14 cellular contexts compared by ENCODE assay signal in genomic region chr14:22339277-22339676, GRCh38.
DNase-seq lines count a peak whose midpoint lies in the region; ATAC-seq, FAIRE-seq and TF ChIP-seq lines count a peak whose summit lies in the region.
"Had no signal": no experiment of that assay in that cellular context is flagged by ENCODE, and none has a peak within 500 bp of the region (broad histone marks: within the 10 kb centered on the region; RNA-seq: fewer than 3 reads in every experiment).

No MANE protein-coding gene starts in this region.

- FAIRE-seq in H1 (lab: Jason Lieb, UNC): no peak

- H3K4me2 ChIP-seq in H1 (ENCODE audit: insufficient read depth in 1 of 2, low read depth in 2 of 2, low read length in 2 of 2): no peak overlapping the region
- H3K4me2 ChIP-seq: GM23338 had no signal

- no peak overlapping the region for H3K9ac ChIP-seq in H1 (replicated peaks in 1 of 4; ENCODE audit: extremely low read depth in 1 of 4, low read depth in 3 of 4, low read length in 3 of 4)

- H3K9me3 ChIP-seq in H1 (ENCODE audit: insufficient read depth in 2 of 2, low read depth in 1 of 2, low read length in 1 of 2) (peaks cover 7 to 11% of the 10 kb centered on the region in 2 experiments; a peak in 3 of 4 replicates), stomach (peaks cover 3 to 11% (median 7%) of the 10 kb centered on the region in 4 donors)

- H3K4me3 ChIP-seq in H1 (ENCODE audit: extremely low read depth in 1 of 4, insufficient read depth in 2 of 4, low read depth in 3 of 4, low read length in 4 of 4) (no peak overlapping the region), stomach (no peak overlapping the region)
- H3K4me3 ChIP-seq: GM23338 had no signal

- H3K4me3 Mint-ChIP-seq in Calu3 (ENCODE audit: low read depth, unreplicated experiment): no peak overlapping the region
- H3K4me3 Mint-ChIP-seq: GM23338 had no signal

- TF ChIP-seq POLR2A in H1 (IDR thresholded peaks at IDR 0.05; ENCODE audit: control extremely low read depth in 1 of 2, low read depth in 2 of 2, low read length in 2 of 2) (no peak), stomach (IDR thresholded peaks at IDR 0.05) (no peak)

- no peak overlapping the region for H2BK15ac ChIP-seq in H1 (ENCODE audit: low read length)

- H2BK120ac ChIP-seq in H1 (replicated peaks; ENCODE audit: low read depth, low read length): no peak overlapping the region

- no TSS peak for BruUV-seq in Calu3 (replicated peaks; lab: Mats Ljungman, UMichigan)

- POLR2A ChIA-PET in H1 (lab: Charles Lee; ENCODE audit: partially characterized antibody): no interaction called here

- no peak overlapping the region for H3K14ac ChIP-seq in H1 (ENCODE audit: insufficient read length)

- no peak overlapping the region for H4K8ac ChIP-seq in H1 (ENCODE audit: extremely low read depth, insufficient read depth, low read length)

- no peak overlapping the region for H2BK20ac ChIP-seq in H1 (ENCODE audit: low read length)

- 0 out of 2 replicates have a peak overlapping the region, but pooled peaks have one; percentile 42 for H3K18ac ChIP-seq in H1 (ENCODE audit: extremely low read depth, low read length)

- no peaks in the 10 kb centered on the region for H3K36me3 ChIP-seq in H1 (ENCODE audit: control insufficient read depth in 2 of 4, insufficient read depth in 4 of 4, low read length in 3 of 4)
- no peaks in the 10 kb centered on the region for H3K36me3 ChIP-seq in stomach
- H3K36me3 ChIP-seq: WERI-Rb-1 had no signal

- H3K36me3 Mint-ChIP-seq in Calu3 (ENCODE audit: insufficient read depth, unreplicated experiment): no peaks in the 10 kb centered on the region

- H3K23me2 ChIP-seq in H1 (ENCODE audit: low read depth, low read length): no peaks in the 10 kb centered on the region; the same call in 1 of the 2 replicates

- H3K27ac Mint-ChIP-seq in Calu3 (ENCODE audit: unreplicated experiment): no peak overlapping the region
- H3K27ac Mint-ChIP-seq: GM23338, progenitor cell of endocrine pancreas had no signal

- H2BK5ac ChIP-seq in H1 (ENCODE audit: low read depth, low read length): no peak overlapping the region

- peaks cover 39% of the 10 kb centered on the region for H3K4me1 Mint-ChIP-seq in Calu3 (ENCODE audit: low read depth, unreplicated experiment)

- no peaks in the 10 kb centered on the region for H3K79me1 ChIP-seq in H1 (ENCODE audit: low read depth, low read length)

- no peak overlapping the region for H2AFZ ChIP-seq in H1 (ENCODE audit: low read length)
- H2AFZ ChIP-seq: GM23338 had no signal

- H3K27me3 Mint-ChIP-seq in Calu3 (ENCODE audit: unreplicated experiment): no peaks in the 10 kb centered on the region
- H3K27me3 Mint-ChIP-seq: progenitor cell of endocrine pancreas had no signal

- H3K4ac ChIP-seq in H1 (replicated peaks; ENCODE audit: insufficient read length, low read depth, low read length): no peak overlapping the region

- CTCF ChIA-PET in H1 (lab: Charles Lee; ENCODE audit: partially characterized antibody): interaction anchor here (0.6 to 8.4 kb wide), 5 partner anchors 19 to 52 kb away, joined by 3 to 62 read pairs (median 3); no protein-coding TSS in a partner anchor
- CTCF ChIA-PET in Calu3 (lab: Charles Lee): interaction anchor here (1.5 kb wide), 1 partner anchor 19 kb away, joined by 4 read pairs; no protein-coding TSS in a partner anchor

- ATAC-seq in GM21381 (IDR thresholded peaks at IDR 0.05; ENCODE audit: unreplicated experiment): no peak
- ATAC-seq: GM23338 had no signal

- H3K79me2 ChIP-seq in H1 (ENCODE audit: control insufficient read depth in 1 of 2, insufficient read depth in 2 of 2, low read length in 2 of 2): no peaks in the 10 kb centered on the region

- H3K56ac ChIP-seq in H1 (replicated peaks; ENCODE audit: insufficient read length, low read depth, low read length): no peak overlapping the region

- H4K91ac ChIP-seq in H1 (replicated peaks; ENCODE audit: insufficient read length, low read length): no peak overlapping the region

- DNase-seq in LHCN-M2 (ENCODE audit: low read depth) (peak; percentile 40), H1 (ENCODE audit: low read depth in 1 of 2, low spot score in 2 of 2) (no peak), medulla oblongata (ENCODE audit: extremely low spot score) (peak; percentile 58), stomach (peak; percentile 46), HPDE6-E6E7 (ENCODE audit: extremely low spot score) (no peak), Calu3 (no peak)
- no peak for DNase-seq in activated effector memory CD4-positive, alpha-beta T cell treated with anti-CD3 and anti-CD28 coated beads, Interleukin-2, amount 50 U/mL, for 16 hours
- DNase-seq: NCI-H2081 treated with DMSO at 0.1 percent for 48 hours, WERI-Rb-1 had no signal

- no peak overlapping the region for H2BK12ac ChIP-seq in H1 (ENCODE audit: low read depth, low read length)

- intact Hi-C loops in stomach (cut with DNase I; ENCODE audit: low total_unique reads): no loop called here
- intact Hi-C loops in Calu3 (cut with micrococcal nuclease; ENCODE audit: unreplicated experiment): no loop called here

- no peak overlapping the region for H3K23ac ChIP-seq in H1 (ENCODE audit: insufficient read length)

- TF ChIP-seq EP300 in H1 (IDR thresholded peaks at IDR 0.05; ENCODE audit: borderline replicate concordance in 1 of 2, low read depth in 2 of 2, low read length in 2 of 2) (no peak), stomach (IDR thresholded peaks at IDR 0.05) (no peak)

- no peak for TF ChIP-seq RAD21 in H1 (IDR thresholded peaks at IDR 0.05 in 1 of 2, conservative IDR thresholded peaks at IDR 0.05 in 1 of 2; ENCODE audit: low read depth in 2 of 2, low read length in 2 of 2)

- H3K27me3 ChIP-seq in H1 (replicated peaks in 1 of 4; ENCODE audit: control insufficient read depth in 3 of 4, extremely low read depth in 1 of 4, insufficient read depth in 3 of 4, low read length in 3 of 4) (no peaks in the 10 kb centered on the region), stomach (no peaks in the 10 kb centered on the region)

- peaks cover 3% of the 10 kb centered on the region for H3K9me3 Mint-ChIP-seq in Calu3 (ENCODE audit: low read depth, unreplicated experiment)

- no peak overlapping the region for H4K5ac ChIP-seq in H1 (ENCODE audit: insufficient read length, low read depth, low read length)

- H2AK5ac ChIP-seq in H1 (ENCODE audit: low read depth, low read length): no peak overlapping the region

- 97% methylated on average over 4 of the region's 4 CpGs; no CpG with 5 or more reads in 1 of the 2 experiments for WGBS in H1 (ENCODE audit: extremely low coverage in 1 of 2, insufficient coverage in 1 of 2, insufficient read length in 1 of 2, insufficient replicate concordance in 2 of 2, low coverage in 1 of 2, low lambda C conversion rate in 2 of 2, missing lambda C conversion rate in 1 of 2), 2 experiments
- 49 to 57% (median 54%) methylated on average over 4 of the region's 4 CpGs for WGBS in stomach, 5 donors

- no peaks in the 10 kb centered on the region for H4K20me1 ChIP-seq in H1 (replicated peaks in 1 of 2; ENCODE audit: control insufficient read depth in 1 of 2, insufficient read depth in 2 of 2, low read length in 2 of 2)

- TF ChIP-seq CTCF in H1 (IDR thresholded peaks at IDR 0.05; ENCODE audit: control extremely low read depth in 1 of 3, insufficient read depth in 1 of 3, low read depth in 1 of 3, low read length in 3 of 3) (no peak), stomach (IDR thresholded peaks at IDR 0.05) (no peak), Calu3 (IDR thresholded peaks at IDR 0.05; ENCODE audit: unreplicated experiment) (no peak)

- H3K4me1 ChIP-seq in H1 (replicated peaks in 1 of 4; ENCODE audit: control insufficient read depth in 3 of 4, insufficient read depth in 4 of 4, low read length in 3 of 4) (peaks cover 0 to 5% (median 2%) of the 10 kb centered on the region in 4 experiments; a peak in 3 of 7 replicates), stomach (peaks cover 6 to 22% (median 15%) of the 10 kb centered on the region in 4 donors)

- H3K27ac ChIP-seq in H1 (ENCODE audit: low read depth, low read length) (no peak overlapping the region), stomach (peak overlapping the region; percentile 24 to 66 (median 59))
- H3K27ac ChIP-seq: C4-2B, RWPE1, WERI-Rb-1 had no signal

TF ChIP-seq in H1, 55 proteins besides CTCF, POLR2A, EP300 and RAD21:
- no peak for TF ChIP-seq SP1 (IDR thresholded peaks at IDR 0.05; ENCODE audit: low read depth, low read length)
- TF ChIP-seq KDM4A (IDR thresholded peaks at IDR 0.05; ENCODE audit: low read depth, low read length, severe bottlenecking): no peak
- TF ChIP-seq MAFK (IDR thresholded peaks at IDR 0.05; ENCODE audit: low read depth, low read length): no peak
- no peak for TF ChIP-seq HDAC6 (IDR thresholded peaks at IDR 0.05; ENCODE audit: low read depth, low read length)
- TF ChIP-seq KDM5A (IDR thresholded peaks at IDR 0.05; ENCODE audit: low read length): no peak
- TF ChIP-seq EGR1 (IDR thresholded peaks at IDR 0.05; ENCODE audit: borderline replicate concordance, low read depth, low read length): no peak
- TF ChIP-seq TAF7 (optimal IDR thresholded peaks at IDR 0.05; ENCODE audit: borderline replicate concordance, low read depth, low read length): no peak

Comparison
In these comparisons a context has a peak if more than half of its experiments do, and no peak if none do; other contexts are left out.
1. DNase-seq: peak in LHCN-M2 (single experiment), medulla oblongata (single experiment) and stomach (single experiment); none in H1 (0 of 2), HPDE6-E6E7 (single experiment), activated effector memory CD4-positive, alpha-beta T cell treated with anti-CD3 and anti-CD28 coated beads, Interleukin-2, amount 50 U/mL, for 16 hours (single experiment) and Calu3 (single experiment).